In genomic region chr13:72727417-72728289, GRCh38 we compare ENCODE assay signal across 8 cellular contexts. TPM values are rescaled to one million over a fixed set of nuclear protein-coding genes. Genes with fewer than 3 reads are reported as not detected.
DNase-seq lines count a peak whose midpoint lies in the region; ATAC-seq, FAIRE-seq and TF ChIP-seq lines count a peak whose summit lies in the region.

Gene BORA (plus strand): TSS chr13:72727923. CDS start chr13:72728941, 1,018 bp downstream.
Gene MZT1 (minus strand): TSS chr13:72727629. CDS start chr13:72727602, 27 bp downstream.

- FAIRE-seq in GM19239 (lab: Jason Lieb, UNC): peak; percentile 99

- no peaks in the 10 kb centered on the region for H3K36me3 ChIP-seq in BE2C

- H3K4me3 ChIP-seq in BE2C (ENCODE audit: low read depth, low read length): peak within 1 kb of the TSS; percentile 84

- no peaks in the 10 kb centered on the region for H3K4me1 ChIP-seq in BE2C

- ATAC-seq in HG03442 (IDR thresholded peaks at IDR 0.05; ENCODE audit: unreplicated experiment): peak; percentile 93

- no peaks in the 10 kb centered on the region for H3K9me3 ChIP-seq in BE2C

- no peaks in the 10 kb centered on the region for H3K27me3 ChIP-seq in BE2C

- no peak for TF ChIP-seq CTCF in BE2C (IDR thresholded peaks at IDR 0.05; ENCODE audit: low read depth, low read length)

- DNase-seq in BE2C: peak; percentile 96
- peak; percentile 68 for DNase-seq in GM19239 (ENCODE audit: insufficient read length, low spot score)
- peak; percentile 68 for DNase-seq in NCI-H510A treated with DMSO at 0.1 percent for 48 hours (lab: John Stamatoyannopoulos, UW)
- DNase-seq in activated CD4-positive, alpha-beta T cell treated with anti-CD3 and anti-CD28 coated beads for 1 hour: peak; percentile 90
- peak; percentile 92 for DNase-seq in cerebellum (ENCODE audit: low spot score)
- peak; percentile 99 for DNase-seq in islet precursor cell
- DNase-seq in stimulated activated CD4-positive, alpha-beta T cell treated with anti-CD3 and anti-CD28 coated beads, Interleukin-12 subunit alpha, Interleukin-12 subunit beta, amount 100 ng/mL, for 48 hours (ENCODE audit: low read depth in 2 of 3, low spot score in 1 of 3): peak; percentile 89 to 93 (median 92)

RNA-seq across cellular contexts. Expression of gene BORA, which starts in this region (rescaled TPM):
- polyA plus RNA-seq in BE2C (2012; ENCODE audit: insufficient read depth, insufficient read length, low read depth): 4.2 TPM
- 4.4 TPM for total RNA-seq in cerebellum

RNA-seq across cellular contexts. Expression of gene MZT1, which starts in this region (rescaled TPM):
- 18.0 TPM for polyA plus RNA-seq in BE2C (2012; ENCODE audit: insufficient read depth, insufficient read length, low read depth)
- 22.1 TPM for total RNA-seq in cerebellum

Comparison
In these comparisons a context has a peak if more than half of its experiments do, and no peak if none do; other contexts are left out.
1. Peak in every context shown above with its lines: DNase-seq, ATAC-seq and H3K4me3 ChIP-seq.